In genomic region chr1:162680419-162681126, GRCh38 we compare ENCODE assay signal across 16 cellular contexts. TPM values are rescaled to one million over a fixed set of nuclear protein-coding genes. Genes with fewer than 3 reads are reported as not detected.
DNase-seq lines count a peak whose midpoint lies in the region; ATAC-seq and TF ChIP-seq lines count a peak whose summit lies in the region.
"Had no signal": no experiment of that assay in that cellular context is flagged by ENCODE, and none has a peak within 500 bp of the region (broad histone marks: within the 10 kb centered on the region; RNA-seq: fewer than 3 reads in every experiment).

No MANE protein-coding gene starts in this region.

- TF ChIP-seq CTCF in HFFc6 (IDR thresholded peaks at IDR 0.05) (no peak), ascending aorta (IDR thresholded peaks at IDR 0.05) (no peak), suprapubic skin (IDR thresholded peaks at IDR 0.05) (no peak)

- H3K4me1 ChIP-seq in ascending aorta = peaks cover 3 to 31% of the 10 kb centered on the region in 2 donors
- H3K4me1 ChIP-seq in right cardiac atrium (ENCODE audit: control insufficient read depth, insufficient read depth, low read length) = peaks cover 8% of the 10 kb centered on the region
- peaks cover 40% of the 10 kb centered on the region for H3K4me1 ChIP-seq in suprapubic skin

- H3K36me3 ChIP-seq in ascending aorta = no peaks in the 10 kb centered on the region
- H3K36me3 ChIP-seq in suprapubic skin = no peaks in the 10 kb centered on the region
- H3K36me3 ChIP-seq: upper lobe of left lung had no signal

- H3K4me3 ChIP-seq in ascending aorta (no peak overlapping the region), right cardiac atrium (ENCODE audit: low read length) (no peak overlapping the region), suprapubic skin (no peak overlapping the region)
- H3K4me3 ChIP-seq: upper lobe of left lung had no signal

- intact Hi-C loops in ascending aorta (cut with DNase I) = no loop called here
- intact Hi-C loops in right cardiac atrium (cut with DNase I) = loop anchor here in 1 of 4 donors (10.0 kb wide), 1 partner anchor 46 kb away; the partner anchor contains the start of gene DDR2

- H3K9me3 ChIP-seq in ascending aorta (no peaks in the 10 kb centered on the region), right cardiac atrium (ENCODE audit: control insufficient read depth, low read length) (no peaks in the 10 kb centered on the region), suprapubic skin (no peaks in the 10 kb centered on the region)
- H3K9me3 ChIP-seq: upper lobe of left lung had no signal

- H3K27me3 Mint-ChIP-seq in HFFc6 (ENCODE audit: insufficient read depth) = peaks cover 7% of the 10 kb centered on the region
- H3K27me3 Mint-ChIP-seq: activated naive CD4-positive, alpha-beta T cell treated with anti-CD3 and anti-CD28 coated beads, Interleukin-2, amount 50 U/mL, for 24 hours had no signal

- peaks cover 100% of the 10 kb centered on the region for H3K4me1 Mint-ChIP-seq in HFFc6 (ENCODE audit: low read depth)
- H3K4me1 Mint-ChIP-seq: activated naive CD4-positive, alpha-beta T cell treated with anti-CD3 and anti-CD28 coated beads, Interleukin-2, amount 50 U/mL, for 24 hours; CD8-positive, alpha-beta memory T cell had no signal

- 56% methylated on average over 5 of the region's 5 CpGs for WGBS in right cardiac atrium
- WGBS in suprapubic skin = 76% methylated on average over 5 of the region's 5 CpGs

- peaks cover 25% of the 10 kb centered on the region for H3K9me3 Mint-ChIP-seq in HFFc6
- H3K9me3 Mint-ChIP-seq: activated naive CD4-positive, alpha-beta T cell treated with anti-CD3 and anti-CD28 coated beads, Interleukin-2, amount 50 U/mL, for 24 hours had no signal

- H3K4me3 Mint-ChIP-seq in HFFc6 = peak overlapping the region; percentile 23
- H3K4me3 Mint-ChIP-seq: activated naive CD4-positive, alpha-beta T cell treated with anti-CD3 and anti-CD28 coated beads, Interleukin-2, amount 50 U/mL, for 24 hours; CD8-positive, alpha-beta memory T cell had no signal

- H3K27me3 ChIP-seq in ascending aorta = no peaks in the 10 kb centered on the region
- H3K27me3 ChIP-seq in right cardiac atrium (ENCODE audit: control insufficient read depth, insufficient read depth) = no peaks in the 10 kb centered on the region
- no peaks in the 10 kb centered on the region for H3K27me3 ChIP-seq in suprapubic skin
- H3K27me3 ChIP-seq: upper lobe of left lung had no signal

- peak; percentile 76 for DNase-seq in HFFc6
- DNase-seq in ascending aorta (ENCODE audit: low spot score in 2 of 2) = no peak
- DNase-seq in right cardiac atrium = no peak
- no peak for DNase-seq in suprapubic skin (ENCODE audit: low spot score in 2 of 2)
- DNase-seq in islet precursor cell = no peak
- DNase-seq in effector CD8-positive, alpha-beta T cell (lab: John Stamatoyannopoulos, UW) = no peak
- DNase-seq in HK-2 (ENCODE audit: unreplicated experiment) = no peak
- DNase-seq: activated CD8-positive, alpha-beta memory T cell treated with anti-CD3 and anti-CD28 coated beads, Interleukin-2, amount 50 U/mL, for 48 hours; CD8-positive, alpha-beta memory T cell; NCI-H1105; NCI-H446 treated with DMSO at 0.1 percent for 48 hours; nucleus accumbens; stimulated activated CD4-positive, alpha-beta T cell treated with anti-CD3 and anti-CD28 coated beads, Interleukin-12 subunit alpha, Interleukin-12 subunit beta, amount 100 ng/mL, for 4 hours; upper lobe of left lung had no signal

- ATAC-seq in right cardiac atrium = peak in 1 of 2 donors; percentile 37
- ATAC-seq: activated CD4-positive, CD25-positive, alpha-beta regulatory T cell treated with anti-CD3 and anti-CD28 coated beads, Interleukin-2, amount 50 U/mL, for 24 hours had no signal

- H3K27ac Mint-ChIP-seq in HFFc6 = peak overlapping the region; percentile 88
- H3K27ac Mint-ChIP-seq: activated naive CD4-positive, alpha-beta T cell treated with anti-CD3 and anti-CD28 coated beads, Interleukin-2, amount 50 U/mL, for 24 hours had no signal

- TF ChIP-seq EP300 in suprapubic skin (IDR thresholded peaks at IDR 0.05) = no peak

- no peak for TF ChIP-seq POLR2A in suprapubic skin (IDR thresholded peaks at IDR 0.05)

- peak overlapping the region; percentile 53 to 78 for H3K27ac ChIP-seq in ascending aorta
- H3K27ac ChIP-seq in right cardiac atrium (ENCODE audit: low read length) = peak overlapping the region; percentile 71
- peak overlapping the region; percentile 33 for H3K27ac ChIP-seq in suprapubic skin
- H3K27ac ChIP-seq: upper lobe of left lung had no signal

- peaks cover 66% of the 10 kb centered on the region for H3K36me3 Mint-ChIP-seq in HFFc6 (ENCODE audit: low read depth)
- H3K36me3 Mint-ChIP-seq: activated naive CD4-positive, alpha-beta T cell treated with anti-CD3 and anti-CD28 coated beads, Interleukin-2, amount 50 U/mL, for 24 hours had no signal

RNA-seq across cellular contexts. Expression of gene DDR2, which starts 48.3 kb away (rescaled TPM):
- 100 to 1,000 TPM; 154 to 218 (median 187) TPM for total RNA-seq in HFFc6 (2021; fragmentation: NEBNext Ultra II Directional; extraction: Animal tissue kit (Norgen Biotek cat#: 25700))
- total RNA-seq in ascending aorta = 77.9 TPM
- 10 to 100 TPM; 57.7 to 82.1 (median 67.4) TPM for total RNA-seq in right cardiac atrium
- 12.8 TPM for polyA plus RNA-seq in right cardiac atrium
- total RNA-seq in suprapubic skin = 10 to 100 TPM in 2 of 4 donors, 1 to 10 TPM in 2; 7.7 to 50.2 (median 13.8) TPM
